10 cellular contexts compared by ENCODE assay signal in genomic region chr2:108613261-108614042, GRCh38.
DNase-seq lines count a peak whose midpoint lies in the region; ATAC-seq, FAIRE-seq and TF ChIP-seq lines count a peak whose summit lies in the region.
"Had no signal": no experiment of that assay in that cellular context is flagged by ENCODE, and none has a peak within 500 bp of the region (broad histone marks: within the 10 kb centered on the region; RNA-seq: fewer than 3 reads in every experiment).

No MANE protein-coding gene starts in this region.

- peak overlapping the region; percentile 38 for H3K9ac ChIP-seq in keratinocyte (ENCODE audit: control insufficient read depth, extremely low read depth, insufficient read depth, low read length)

- peak overlapping the region; percentile 25 for H3K27ac Mint-ChIP-seq in activated naive CD4-positive, alpha-beta T cell treated with anti-CD3 and anti-CD28 coated beads for 36 hours
- peak overlapping the region; percentile 71 for H3K27ac Mint-ChIP-seq in activated CD8-positive, alpha-beta T cell treated with anti-CD3 and anti-CD28 coated beads, Interleukin-2, amount 10 ng/mL, durations not matched to agents 7 days and 5 days

- H3K4me1 Mint-ChIP-seq in activated naive CD4-positive, alpha-beta T cell treated with anti-CD3 and anti-CD28 coated beads for 36 hours (ENCODE audit: low read depth) = peaks cover 74% of the 10 kb centered on the region
- peaks cover 63% of the 10 kb centered on the region for H3K4me1 Mint-ChIP-seq in activated CD8-positive, alpha-beta T cell treated with anti-CD3 and anti-CD28 coated beads, Interleukin-2, amount 10 ng/mL, durations not matched to agents 7 days and 5 days (ENCODE audit: low read depth)

- in situ Hi-C loops in transverse colon (cut with MboI; ENCODE audit: low pct_ligation_motif_present in 1 of 4, low pct_unique_long_range_greater_than_20kb in 1 of 4, low sequenced_read_pairs in 3 of 4) = loop anchor here in 1 of 4 donors (25.0 kb wide), 1 partner anchor 99 kb away; the partner anchor contains the start of gene RANBP2

- H3K9me3 ChIP-seq in keratinocyte (ENCODE audit: control insufficient read depth, low read depth, low read length) = no peaks in the 10 kb centered on the region
- no peaks in the 10 kb centered on the region for H3K9me3 ChIP-seq in transverse colon
- no peaks in the 10 kb centered on the region for H3K9me3 ChIP-seq in tibial nerve
- H3K9me3 ChIP-seq: ovary had no signal

- intact Hi-C loops in activated naive CD4-positive, alpha-beta T cell treated with anti-CD3 and anti-CD28 coated beads for 36 hours (cut with micrococcal nuclease) = loop anchor here (2.0 kb wide), 1 partner anchor 15 kb away; no protein-coding TSS in a partner anchor
- intact Hi-C loops in transverse colon (cut with DNase I; ENCODE audit: low total_unique reads) = no loop called here
- intact Hi-C loops in dorsolateral prefrontal cortex (cut with DNase I) = no loop called here

- no peaks in the 10 kb centered on the region for H3K36me3 Mint-ChIP-seq in activated naive CD4-positive, alpha-beta T cell treated with anti-CD3 and anti-CD28 coated beads for 36 hours (ENCODE audit: low read depth)
- no peaks in the 10 kb centered on the region for H3K36me3 Mint-ChIP-seq in activated CD8-positive, alpha-beta T cell treated with anti-CD3 and anti-CD28 coated beads, Interleukin-2, amount 10 ng/mL, durations not matched to agents 7 days and 5 days (ENCODE audit: low read depth)

- peaks cover 65% of the 10 kb centered on the region for H3K79me2 ChIP-seq in keratinocyte (ENCODE audit: control insufficient read depth, insufficient read depth, low read length)

- H4K20me1 ChIP-seq in keratinocyte (ENCODE audit: control insufficient read depth, extremely low read depth, insufficient read depth, low read length) = no peaks in the 10 kb centered on the region

- TF ChIP-seq POLR2A in transverse colon (IDR thresholded peaks at IDR 0.05) = no peak
- no peak for TF ChIP-seq POLR2A in tibial nerve (IDR thresholded peaks at IDR 0.05)

- H2AFZ ChIP-seq in keratinocyte (ENCODE audit: control insufficient read depth, low read length) = no peak overlapping the region

- H3K36me3 ChIP-seq in keratinocyte (ENCODE audit: control insufficient read depth in 2 of 2, extremely low read depth in 1 of 2, insufficient read depth in 2 of 2, low read length in 2 of 2) = no peaks in the 10 kb centered on the region
- H3K36me3 ChIP-seq in transverse colon = no peaks in the 10 kb centered on the region
- peaks cover 0 to 5% (median 0%) of the 10 kb centered on the region in 3 donors for H3K36me3 ChIP-seq in tibial nerve
- H3K36me3 ChIP-seq: ovary had no signal

- no peak overlapping the region for H3K4me3 Mint-ChIP-seq in activated naive CD4-positive, alpha-beta T cell treated with anti-CD3 and anti-CD28 coated beads for 36 hours
- no peak overlapping the region for H3K4me3 Mint-ChIP-seq in activated CD8-positive, alpha-beta T cell treated with anti-CD3 and anti-CD28 coated beads, Interleukin-2, amount 10 ng/mL, durations not matched to agents 7 days and 5 days

- H3K4me1 ChIP-seq in keratinocyte (ENCODE audit: control insufficient read depth, extremely low read depth, insufficient read depth, low read length) (peaks cover 65% of the 10 kb centered on the region), transverse colon (peaks cover 22 to 92% (median 49%) of the 10 kb centered on the region in 4 donors), tibial nerve (peaks cover 0 to 56% (median 10%) of the 10 kb centered on the region in 4 donors)

- H3K27me3 ChIP-seq in keratinocyte (ENCODE audit: control insufficient read depth, extremely low read depth, insufficient read depth, low read length) (no peaks in the 10 kb centered on the region), transverse colon (no peaks in the 10 kb centered on the region), dorsolateral prefrontal cortex (no peaks in the 10 kb centered on the region), tibial nerve (no peaks in the 10 kb centered on the region)
- H3K27me3 ChIP-seq: ovary had no signal

- H3K4me2 ChIP-seq in keratinocyte (ENCODE audit: control insufficient read depth, extremely low read depth, insufficient read depth, low read depth, low read length) = peak overlapping the region; percentile 84

- WGBS in transverse colon (ENCODE audit: low coverage in 1 of 2), 2 donors = 62 to 66% methylated on average over 6 to 9 of the region's 9 CpGs
- 67 to 70% methylated on average over 9 of the region's 9 CpGs for WGBS in tibial nerve, 2 donors

- H3K27ac ChIP-seq in keratinocyte (ENCODE audit: control insufficient read depth, insufficient read depth, low read length) = peak overlapping the region; percentile 93
- H3K27ac ChIP-seq in transverse colon = peak overlapping the region; percentile 38 to 62 (median 52)
- H3K27ac ChIP-seq in dorsolateral prefrontal cortex = no peak overlapping the region
- H3K27ac ChIP-seq in tibial nerve = peak overlapping the region in 1 of 4 donors; percentile 5

- POLR2A ChIA-PET in activated CD8-positive, alpha-beta T cell treated with anti-CD3 and anti-CD28 coated beads, Interleukin-2, amount 10 ng/mL, durations not matched to agents 7 days and 5 days (lab: Charles Lee) = interaction anchor here (0.6 to 2.1 kb wide), 3 partner anchors 8 to 22 kb away, joined by 3 to 14 read pairs (median 3); no protein-coding TSS in a partner anchor

- peak overlapping the region in 1 of 3 experiments; percentile 31 for H3K4me3 ChIP-seq in keratinocyte (ENCODE audit: control insufficient read depth in 2 of 3, extremely low read depth in 1 of 3, insufficient read depth in 2 of 3, low read depth in 1 of 3, low read length in 3 of 3)
- H3K4me3 ChIP-seq in transverse colon = no peak overlapping the region
- no peak overlapping the region for H3K4me3 ChIP-seq in dorsolateral prefrontal cortex
- no peak overlapping the region for H3K4me3 ChIP-seq in tibial nerve
- H3K4me3 ChIP-seq: ovary had no signal

- DNase-seq in activated naive CD4-positive, alpha-beta T cell treated with anti-CD3 and anti-CD28 coated beads for 36 hours = no peak
- no peak for DNase-seq in activated naive CD4-positive, alpha-beta T cell treated with Interleukin-2 at 50 U/mL for 16 hours
- DNase-seq in activated CD8-positive, alpha-beta T cell treated with anti-CD3 and anti-CD28 coated beads, Interleukin-2, amount 10 ng/mL, durations not matched to agents 7 days and 5 days = no peak
- no peak for DNase-seq in keratinocyte (ENCODE audit: low read depth, low spot score)
- DNase-seq in transverse colon = no peak
- DNase-seq in NCI-H1048 (lab: John Stamatoyannopoulos, UW) = no peak
- DNase-seq in dorsolateral prefrontal cortex = no peak
- DNase-seq in tibial nerve (ENCODE audit: low spot score in 2 of 2) = no peak
- DNase-seq: C1 segment of cervical spinal cord, ovary had no signal

- peak; percentile 23 for FAIRE-seq in keratinocyte (lab: Jason Lieb, UNC)

- H3K9me1 ChIP-seq in keratinocyte (ENCODE audit: control insufficient read depth, extremely low read depth, insufficient read depth, low read length) = no peaks in the 10 kb centered on the region

- TF ChIP-seq EP300 in transverse colon (IDR thresholded peaks at IDR 0.05; ENCODE audit: low read depth) = no peak
- no peak for TF ChIP-seq EP300 in tibial nerve (IDR thresholded peaks at IDR 0.05)

- ATAC-seq in activated CD8-positive, alpha-beta T cell treated with anti-CD3 and anti-CD28 coated beads, Interleukin-2, amount 10 ng/mL, durations not matched to agents 7 days and 5 days = no peak

- H3K9me3 Mint-ChIP-seq in activated naive CD4-positive, alpha-beta T cell treated with anti-CD3 and anti-CD28 coated beads for 36 hours = no peaks in the 10 kb centered on the region
- H3K9me3 Mint-ChIP-seq in activated CD8-positive, alpha-beta T cell treated with anti-CD3 and anti-CD28 coated beads, Interleukin-2, amount 10 ng/mL, durations not matched to agents 7 days and 5 days (ENCODE audit: insufficient read depth) = no peaks in the 10 kb centered on the region

- dilution Hi-C loops in keratinocyte (cut with MboI; ENCODE audit: extremely low pct_ligation_motif_present, low sequenced_read_pairs) = no loop called here

- H3K27me3 Mint-ChIP-seq in activated naive CD4-positive, alpha-beta T cell treated with anti-CD3 and anti-CD28 coated beads for 36 hours (ENCODE audit: low read depth) = no peaks in the 10 kb centered on the region
- H3K27me3 Mint-ChIP-seq in activated CD8-positive, alpha-beta T cell treated with anti-CD3 and anti-CD28 coated beads, Interleukin-2, amount 10 ng/mL, durations not matched to agents 7 days and 5 days (ENCODE audit: low read depth) = no peaks in the 10 kb centered on the region

- CTCF ChIA-PET in activated naive CD4-positive, alpha-beta T cell treated with anti-CD3 and anti-CD28 coated beads for 36 hours (lab: Charles Lee) = interaction anchor here (10.4 kb wide), 1 partner anchor 23 kb away, joined by 147 read pairs; no protein-coding TSS in a partner anchor
- CTCF ChIA-PET in activated CD8-positive, alpha-beta T cell treated with anti-CD3 and anti-CD28 coated beads, Interleukin-2, amount 10 ng/mL, durations not matched to agents 7 days and 5 days (lab: Charles Lee) = interaction anchor here (1.0 to 11.7 kb wide), 4 partner anchors 15 to 29 kb away, joined by 4 to 227 read pairs (median 12); no protein-coding TSS in a partner anchor

- TF ChIP-seq CTCF in keratinocyte (optimal IDR thresholded peaks at IDR 0.05 in 1 of 3, IDR thresholded peaks at IDR 0.05 in 1 of 3, conservative IDR thresholded peaks at IDR 0.05 in 1 of 3; ENCODE audit: extremely low read depth in 1 of 3, insufficient read depth in 2 of 3, low read length in 3 of 3) (no peak), transverse colon (IDR thresholded peaks at IDR 0.05) (no peak), dorsolateral prefrontal cortex (IDR thresholded peaks at IDR 0.05 in 54 of 56, conservative IDR thresholded peaks at IDR 0.05 in 2 of 56; ENCODE audit: low read depth in 1 of 56, partially characterized antibody in 56 of 56) (no peak), tibial nerve (IDR thresholded peaks at IDR 0.05) (no peak)

Comparison
In these comparisons a context has a peak if more than half of its experiments do, and no peak if none do; other contexts are left out.
1. H3K27ac ChIP-seq: peak in keratinocyte (single experiment) and transverse colon (4 of 4); none in dorsolateral prefrontal cortex (0 of 59).